Comparison of ENCODE assay signal across 12 cellular contexts in the genomic region with DNA sequence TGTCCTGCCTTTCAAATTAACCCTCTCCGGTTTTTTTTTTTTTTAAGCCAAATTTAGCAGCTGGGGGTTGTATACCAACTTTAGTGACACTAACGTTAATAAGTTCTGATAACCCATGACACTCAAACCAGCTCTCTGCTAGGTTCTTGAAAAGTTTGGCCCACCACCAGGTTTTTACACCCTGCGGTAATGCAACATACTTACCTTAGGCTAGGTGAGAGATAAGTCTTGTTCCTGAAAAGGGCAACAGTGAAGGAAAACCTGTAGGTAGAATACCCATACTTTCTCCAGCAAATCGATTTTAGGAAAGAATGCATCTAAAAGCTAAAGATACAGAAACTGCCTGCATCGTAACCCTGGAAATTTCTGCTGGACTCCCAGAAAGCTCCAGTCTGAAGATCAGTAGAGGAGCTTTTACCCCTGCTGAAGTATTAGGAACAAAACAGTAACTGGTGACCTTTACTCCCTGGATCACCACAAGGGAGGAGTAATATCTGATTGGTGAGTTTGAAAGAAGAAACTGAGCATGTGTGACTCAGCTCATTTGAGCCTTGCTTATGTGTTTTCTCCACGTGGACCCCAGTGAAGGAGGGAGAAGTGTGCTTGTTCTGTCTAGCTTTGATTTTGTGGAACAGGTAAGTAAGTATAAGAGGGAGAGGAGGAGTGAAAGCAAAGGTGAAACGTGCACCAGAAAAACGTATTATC. TPM values are rescaled to one million over a fixed set of nuclear protein-coding genes. Genes with fewer than 3 reads are reported as not detected.
DNase-seq lines count a peak whose midpoint lies in the region; ATAC-seq lines count a peak whose summit lies in the region.
"Had no signal": no experiment of that assay in that cellular context is flagged by ENCODE, and none has a peak within 500 bp of the region (broad histone marks: within the 10 kb centered on the region; RNA-seq: fewer than 3 reads in every experiment).

No MANE protein-coding gene starts in this region.

- no peak overlapping the region for H3K4me3 Mint-ChIP-seq in central memory CD8-positive, alpha-beta T cell
- H3K4me3 Mint-ChIP-seq in naive thymus-derived CD8-positive, alpha-beta T cell: no peak overlapping the region
- H3K4me3 Mint-ChIP-seq: T-helper 2 cell treated with Interferon-gamma antibody and Interleukin-4, amounts not matched to agents 5 μg/mL and 100 μg/mL, for 36 hours had no signal

- H3K4me1 Mint-ChIP-seq in central memory CD8-positive, alpha-beta T cell: no peaks in the 10 kb centered on the region
- peaks cover 0 to 6% (median 3%) of the 10 kb centered on the region in 4 donors for H3K4me1 Mint-ChIP-seq in naive thymus-derived CD8-positive, alpha-beta T cell

- peaks cover 28% of the 10 kb centered on the region for H3K36me3 Mint-ChIP-seq in central memory CD8-positive, alpha-beta T cell (ENCODE audit: insufficient read depth)
- peaks cover 0 to 46% (median 6%) of the 10 kb centered on the region in 3 donors for H3K36me3 Mint-ChIP-seq in naive thymus-derived CD8-positive, alpha-beta T cell

- no peaks in the 10 kb centered on the region for H3K27me3 Mint-ChIP-seq in central memory CD8-positive, alpha-beta T cell
- no peaks in the 10 kb centered on the region for H3K27me3 Mint-ChIP-seq in naive thymus-derived CD8-positive, alpha-beta T cell

- ATAC-seq in activated CD4-positive, CD25-positive, alpha-beta regulatory T cell treated with anti-CD3 and anti-CD28 coated beads, Interleukin-2, amount 50 U/mL, for 24 hours: peak; percentile 46 to 64
- no peak for ATAC-seq in central memory CD8-positive, alpha-beta T cell (replicated peaks; ENCODE audit: extremely low read depth, poor library complexity, severe bottlenecking)
- no peak for ATAC-seq in naive thymus-derived CD8-positive, alpha-beta T cell
- ATAC-seq in GM21723 (IDR thresholded peaks at IDR 0.05; ENCODE audit: unreplicated experiment) (no peak), HG02870 (IDR thresholded peaks at IDR 0.05; ENCODE audit: unreplicated experiment) (no peak)
- ATAC-seq: lower lobe of right lung had no signal

- peak overlapping the region; percentile 21 for H3K27ac Mint-ChIP-seq in central memory CD8-positive, alpha-beta T cell (ENCODE audit: low read depth)
- H3K27ac Mint-ChIP-seq in naive thymus-derived CD8-positive, alpha-beta T cell: peak overlapping the region in 6 of 10 donors; percentile 2 to 54 (median 8)
- H3K27ac Mint-ChIP-seq: T-helper 2 cell treated with Interferon-gamma antibody and Interleukin-4, amounts not matched to agents 5 μg/mL and 100 μg/mL, for 36 hours had no signal

- no peak for DNase-seq in activated CD4-positive, CD25-positive, alpha-beta regulatory T cell (lab: John Stamatoyannopoulos, UW)
- peak; percentile 18 for DNase-seq in LoVo (ENCODE audit: low spot score)
- DNase-seq in central memory CD8-positive, alpha-beta T cell (ENCODE audit: low spot score in 2 of 2): no peak
- DNase-seq in naive thymus-derived CD8-positive, alpha-beta T cell: no peak
- DNase-seq in stimulated activated CD4-positive, alpha-beta T cell treated with anti-CD3 and anti-CD28 coated beads, Interleukin-4, amount 100 ng/mL, for 1 hour: no peak
- DNase-seq: lower lobe of right lung, NCI-H2107, posterior cingulate gyrus had no signal

- POLR2A ChIA-PET in naive thymus-derived CD8-positive, alpha-beta T cell (lab: Charles Lee): interaction anchor here (0.5 to 1.5 kb wide), 2 partner anchors 11 to 34 kb away, joined by 3 to 5 read pairs; a partner anchor contains a TSS

- no peaks in the 10 kb centered on the region for H3K9me3 Mint-ChIP-seq in central memory CD8-positive, alpha-beta T cell
- no peaks in the 10 kb centered on the region for H3K9me3 Mint-ChIP-seq in naive thymus-derived CD8-positive, alpha-beta T cell
- H3K9me3 Mint-ChIP-seq: T-helper 2 cell treated with Interferon-gamma antibody and Interleukin-4, amounts not matched to agents 5 μg/mL and 100 μg/mL, for 36 hours had no signal

RNA-seq across cellular contexts. Expression of a gene that starts 34.4 kb away (rescaled TPM):
- 10 to 100 TPM; 18.0 to 20.2 TPM for total RNA-seq in naive thymus-derived CD8-positive, alpha-beta T cell
- polyA plus RNA-seq in naive thymus-derived CD8-positive, alpha-beta T cell: 1 to 10 TPM; 5.0 to 8.4 (median 6.4) TPM

Comparison
In these comparisons a context has a peak if more than half of its experiments do, and no peak if none do; other contexts are left out.
1. ATAC-seq: peak in activated CD4-positive, CD25-positive, alpha-beta regulatory T cell treated with anti-CD3 and anti-CD28 coated beads, Interleukin-2, amount 50 U/mL, for 24 hours (2 of 2); none in central memory CD8-positive, alpha-beta T cell (single experiment), naive thymus-derived CD8-positive, alpha-beta T cell (0 of 2), GM21723 (single experiment) and HG02870 (single experiment).